In the genomic region with DNA sequence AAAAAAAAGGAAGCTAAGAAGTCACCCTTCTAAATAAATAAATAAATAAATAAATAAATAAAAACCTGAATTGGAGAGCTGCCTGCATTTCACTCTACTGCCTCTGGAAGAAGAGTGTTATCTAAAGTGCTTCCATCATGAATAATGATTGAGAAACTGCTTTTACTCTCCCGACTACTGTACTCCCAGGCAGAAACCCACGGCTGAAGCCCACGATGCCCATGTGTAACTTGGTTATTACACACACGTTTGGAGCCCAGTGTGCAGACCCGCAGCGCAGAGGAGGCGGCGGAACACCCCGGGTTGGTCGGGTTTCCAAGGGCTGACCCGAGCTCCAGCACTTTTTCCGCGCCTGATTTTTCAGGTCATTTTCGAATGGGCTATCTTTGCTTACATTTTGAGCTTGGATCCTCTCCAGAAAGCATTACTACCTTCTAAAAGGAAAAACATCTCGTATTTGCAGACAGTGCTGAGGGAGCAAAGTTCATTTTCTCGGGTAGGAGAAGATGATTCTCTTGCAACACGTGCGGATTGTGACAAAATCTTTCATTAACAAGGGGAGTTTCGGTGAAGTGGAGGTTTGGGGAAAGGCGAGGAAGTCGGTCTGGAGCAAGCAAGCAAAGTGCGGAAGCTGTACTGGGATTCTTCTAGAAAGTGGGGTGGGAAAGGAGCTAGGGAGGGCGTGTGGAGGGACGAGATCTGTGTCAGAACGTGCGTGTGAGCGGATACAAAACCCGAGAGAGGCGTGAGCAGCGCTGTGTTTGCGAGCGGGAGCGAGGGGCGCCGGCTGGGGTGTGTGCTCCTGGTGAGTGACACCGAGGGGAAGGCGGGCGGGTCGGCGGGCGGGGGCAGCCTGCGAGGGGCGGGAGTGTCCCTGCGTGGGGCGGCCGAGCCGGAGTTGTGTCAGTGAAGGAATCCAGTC, we compare ENCODE assay signal across 2 cellular contexts.
TF ChIP-seq lines count a peak whose summit lies in the region.

A gene with protein sequence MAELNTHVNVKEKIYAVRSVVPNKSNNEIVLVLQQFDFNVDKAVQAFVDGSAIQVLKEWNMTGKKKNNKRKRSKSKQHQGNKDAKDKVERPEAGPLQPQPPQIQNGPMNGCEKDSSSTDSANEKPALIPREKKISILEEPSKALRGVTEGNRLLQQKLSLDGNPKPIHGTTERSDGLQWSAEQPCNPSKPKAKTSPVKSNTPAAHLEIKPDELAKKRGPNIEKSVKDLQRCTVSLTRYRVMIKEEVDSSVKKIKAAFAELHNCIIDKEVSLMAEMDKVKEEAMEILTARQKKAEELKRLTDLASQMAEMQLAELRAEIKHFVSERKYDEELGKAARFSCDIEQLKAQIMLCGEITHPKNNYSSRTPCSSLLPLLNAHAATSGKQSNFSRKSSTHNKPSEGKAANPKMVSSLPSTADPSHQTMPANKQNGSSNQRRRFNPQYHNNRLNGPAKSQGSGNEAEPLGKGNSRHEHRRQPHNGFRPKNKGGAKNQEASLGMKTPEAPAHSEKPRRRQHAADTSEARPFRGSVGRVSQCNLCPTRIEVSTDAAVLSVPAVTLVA (plus strand): TSS at position 897 of the 922 bp plus-strand sequence. CDS start 82,552 bp downstream, outside the sequence.

TF ChIP-seq in HCT116, 20 proteins besides CTCF, POLR2A, EP300 and RAD21 (continued from another document):
- TF ChIP-seq ZBTB33 (IDR thresholded peaks at IDR 0.05; ENCODE audit: extremely low read depth, insufficient replicate concordance, low read length) (no peak), ZFX (IDR thresholded peaks at IDR 0.05) (no peak)

TF ChIP-seq in WTC11, 78 proteins besides CTCF, POLR2A, EP300 and RAD21 (continued from another document):
- TF ChIP-seq ATF6 (CRISPR knock-in tag; IDR thresholded peaks at IDR 0.05) = no peak
- no peak for TF ChIP-seq ZNF671 (CRISPR knock-in tag; IDR thresholded peaks at IDR 0.05)
- TF ChIP-seq, protein P1, sequence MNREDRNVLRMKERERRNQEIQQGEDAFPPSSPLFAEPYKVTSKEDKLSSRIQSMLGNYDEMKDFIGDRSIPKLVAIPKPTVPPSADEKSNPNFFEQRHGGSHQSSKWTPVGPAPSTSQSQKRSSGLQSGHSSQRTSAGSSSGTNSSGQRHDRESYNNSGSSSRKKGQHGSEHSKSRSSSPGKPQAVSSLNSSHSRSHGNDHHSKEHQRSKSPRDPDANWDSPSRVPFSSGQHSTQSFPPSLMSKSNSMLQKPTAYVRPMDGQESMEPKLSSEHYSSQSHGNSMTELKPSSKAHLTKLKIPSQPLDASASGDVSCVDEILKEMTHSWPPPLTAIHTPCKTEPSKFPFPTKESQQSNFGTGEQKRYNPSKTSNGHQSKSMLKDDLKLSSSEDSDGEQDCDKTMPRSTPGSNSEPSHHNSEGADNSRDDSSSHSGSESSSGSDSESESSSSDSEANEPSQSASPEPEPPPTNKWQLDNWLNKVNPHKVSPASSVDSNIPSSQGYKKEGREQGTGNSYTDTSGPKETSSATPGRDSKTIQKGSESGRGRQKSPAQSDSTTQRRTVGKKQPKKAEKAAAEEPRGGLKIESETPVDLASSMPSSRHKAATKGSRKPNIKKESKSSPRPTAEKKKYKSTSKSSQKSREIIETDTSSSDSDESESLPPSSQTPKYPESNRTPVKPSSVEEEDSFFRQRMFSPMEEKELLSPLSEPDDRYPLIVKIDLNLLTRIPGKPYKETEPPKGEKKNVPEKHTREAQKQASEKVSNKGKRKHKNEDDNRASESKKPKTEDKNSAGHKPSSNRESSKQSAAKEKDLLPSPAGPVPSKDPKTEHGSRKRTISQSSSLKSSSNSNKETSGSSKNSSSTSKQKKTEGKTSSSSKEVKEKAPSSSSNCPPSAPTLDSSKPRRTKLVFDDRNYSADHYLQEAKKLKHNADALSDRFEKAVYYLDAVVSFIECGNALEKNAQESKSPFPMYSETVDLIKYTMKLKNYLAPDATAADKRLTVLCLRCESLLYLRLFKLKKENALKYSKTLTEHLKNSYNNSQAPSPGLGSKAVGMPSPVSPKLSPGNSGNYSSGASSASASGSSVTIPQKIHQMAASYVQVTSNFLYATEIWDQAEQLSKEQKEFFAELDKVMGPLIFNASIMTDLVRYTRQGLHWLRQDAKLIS (CRISPR knock-in tag; IDR thresholded peaks at IDR 0.05; ENCODE audit: borderline replicate concordance) = peak; percentile 79; the same call in 1 of the 2 replicates
- peak; percentile 27; the same call in 1 of the 2 replicates for TF ChIP-seq CREB1 (CRISPR knock-in tag; IDR thresholded peaks at IDR 0.05)
- no peak for TF ChIP-seq ATF1 (CRISPR knock-in tag; IDR thresholded peaks at IDR 0.05)
- no peak for TF ChIP-seq ZNF138 (CRISPR knock-in tag; conservative IDR thresholded peaks at IDR 0.05)
- no peak for TF ChIP-seq STAT6 (CRISPR knock-in tag; conservative IDR thresholded peaks at IDR 0.05; ENCODE audit: low read depth)
- 0 out of 2 replicates have a peak, but pooled peaks have one; percentile 57 for TF ChIP-seq MYBL2 (CRISPR knock-in tag; IDR thresholded peaks at IDR 0.05)
- peak; percentile 92 for TF ChIP-seq GABPB1 (CRISPR knock-in tag; IDR thresholded peaks at IDR 0.05)
- 0 out of 2 replicates have a peak, but pooled peaks have one; percentile 23 for TF ChIP-seq NFE2L1 (CRISPR knock-in tag; IDR thresholded peaks at IDR 0.05)
- TF ChIP-seq FOXK1 (CRISPR knock-in tag; IDR thresholded peaks at IDR 0.05) = 0 out of 2 replicates have a peak, but pooled peaks have one; percentile 50
- no peak for TF ChIP-seq FOXJ3 (CRISPR knock-in tag; IDR thresholded peaks at IDR 0.05; ENCODE audit: borderline replicate concordance)
- no peak for TF ChIP-seq SP1 (CRISPR knock-in tag; conservative IDR thresholded peaks at IDR 0.05)
- TF ChIP-seq OVOL2 (CRISPR knock-in tag; IDR thresholded peaks at IDR 0.05; ENCODE audit: borderline replicate concordance) = no peak
- TF ChIP-seq USF1 (CRISPR knock-in tag; IDR thresholded peaks at IDR 0.05) = no peak
- TF ChIP-seq ETV6 (CRISPR knock-in tag; IDR thresholded peaks at IDR 0.05) = peak; percentile 37; the same call in 1 of the 2 replicates
- no peak for TF ChIP-seq ZNF416 (CRISPR knock-in tag; IDR thresholded peaks at IDR 0.05)
- no peak for TF ChIP-seq CBFB (CRISPR knock-in tag; IDR thresholded peaks at IDR 0.05; ENCODE audit: low read depth)
